ENCODE assay signal across 11 cellular contexts in the genomic region with DNA sequence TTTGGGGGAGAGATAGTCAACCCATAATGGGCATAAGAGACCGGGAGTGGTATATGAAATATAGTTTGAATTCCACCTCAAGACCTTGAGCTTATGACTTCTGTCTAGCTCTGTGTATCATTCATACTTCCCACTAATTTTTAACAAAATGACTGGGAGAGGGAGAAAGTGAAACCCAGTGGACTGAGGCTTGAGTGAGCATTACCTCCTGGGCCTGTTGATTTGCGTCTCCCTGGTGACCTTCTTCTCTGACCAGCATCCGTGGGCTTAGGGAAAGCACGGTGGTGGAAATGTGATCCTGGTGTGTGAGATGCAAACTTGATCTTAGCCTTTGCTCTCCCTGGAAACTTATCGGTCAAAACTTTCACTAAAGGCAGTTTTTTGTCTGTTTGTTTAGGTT.
DNase-seq lines count a peak whose midpoint lies in the region; ATAC-seq, FAIRE-seq and TF ChIP-seq lines count a peak whose summit lies in the region.
"Had no signal": no experiment of that assay in that cellular context is flagged by ENCODE, and none has a peak within 500 bp of the region (broad histone marks: within the 10 kb centered on the region; RNA-seq: fewer than 3 reads in every experiment).

No MANE protein-coding gene starts in this region.

- no peaks in the 10 kb centered on the region for H3K36me3 ChIP-seq in uterus

- H3K4me1 ChIP-seq in uterus = peaks cover 0 to 5% of the 10 kb centered on the region in 2 donors

- H3K27me3 ChIP-seq in uterus = no peaks in the 10 kb centered on the region

- H3K4me3 ChIP-seq in uterus = no peak overlapping the region

- H3K4me1 Mint-ChIP-seq in dendritic cell treated with granulocyte-macrophage colony-stimulating factor and Interleukin-4, amounts not matched to agents 40 ng/mL and 50 ng/mL, for 4 days (ENCODE audit: low read depth) = peaks cover 59% of the 10 kb centered on the region
- H3K4me1 Mint-ChIP-seq in memory B cell = peaks cover 11% of the 10 kb centered on the region
- H3K4me1 Mint-ChIP-seq in activated CD8-positive, alpha-beta memory T cell treated with anti-CD3 and anti-CD28 coated beads, Interleukin-2, amount 10 ng/mL, durations not matched to agents 7 days and 5 days = peaks cover 4% of the 10 kb centered on the region

- no peak for FAIRE-seq in GM12891 (lab: Jason Lieb, UNC)

- no peak for TF ChIP-seq POLR2A in uterus (IDR thresholded peaks at IDR 0.05)
- no peak for TF ChIP-seq POLR2A in GM12891 (IDR thresholded peaks at IDR 0.05; ENCODE audit: low read depth, low read length)

- DNase-seq in activated naive CD4-positive, alpha-beta T cell treated with anti-CD3 and anti-CD28 coated beads, Interleukin-2, amount 50 U/mL, for 72 hours (ENCODE audit: low spot score in 2 of 2) = no peak
- no peak for DNase-seq in activated naive CD4-positive, alpha-beta T cell treated with anti-CD3 and anti-CD28 coated beads, Interleukin-2, amount 50 U/mL, for 16 hours
- DNase-seq in memory B cell (ENCODE audit: low spot score in 2 of 2) (no peak), uterus (peak; percentile 42 to 61), GM12891 (ENCODE audit: insufficient read length, low spot score) (no peak), NCI-H524 (lab: John Stamatoyannopoulos, UW) (no peak)
- DNase-seq in activated CD8-positive, alpha-beta memory T cell treated with anti-CD3 and anti-CD28 coated beads, Interleukin-2, amount 10 ng/mL, durations not matched to agents 7 days and 5 days = no peak
- DNase-seq: AML-193, H7, left colon had no signal

- peaks cover 47 to 99% of the 10 kb centered on the region in 2 donors for H3K36me3 Mint-ChIP-seq in activated naive CD4-positive, alpha-beta T cell treated with anti-CD3 and anti-CD28 coated beads, Interleukin-2, amount 50 U/mL, for 72 hours
- H3K36me3 Mint-ChIP-seq in dendritic cell treated with granulocyte-macrophage colony-stimulating factor and Interleukin-4, amounts not matched to agents 40 ng/mL and 50 ng/mL, for 4 days (ENCODE audit: low read depth) = peaks cover 100% of the 10 kb centered on the region
- peaks cover 62% of the 10 kb centered on the region for H3K36me3 Mint-ChIP-seq in memory B cell
- peaks cover 59% of the 10 kb centered on the region for H3K36me3 Mint-ChIP-seq in activated CD8-positive, alpha-beta memory T cell treated with anti-CD3 and anti-CD28 coated beads, Interleukin-2, amount 10 ng/mL, durations not matched to agents 7 days and 5 days

- TF ChIP-seq CTCF in uterus (IDR thresholded peaks at IDR 0.05) = no peak

- peak; percentile 37 to 56 for ATAC-seq in activated naive CD4-positive, alpha-beta T cell treated with anti-CD3 and anti-CD28 coated beads, Interleukin-2, amount 50 U/mL, for 72 hours
- no peak for ATAC-seq in memory B cell (ENCODE audit: low read depth)
- ATAC-seq in activated CD8-positive, alpha-beta memory T cell treated with anti-CD3 and anti-CD28 coated beads, Interleukin-2, amount 10 ng/mL, durations not matched to agents 7 days and 5 days = no peak
- ATAC-seq: left colon had no signal

- H3K27ac Mint-ChIP-seq in activated naive CD4-positive, alpha-beta T cell treated with anti-CD3 and anti-CD28 coated beads, Interleukin-2, amount 50 U/mL, for 72 hours = peak overlapping the region; percentile 34 to 73
- peak overlapping the region; percentile 88 for H3K27ac Mint-ChIP-seq in dendritic cell treated with granulocyte-macrophage colony-stimulating factor and Interleukin-4, amounts not matched to agents 40 ng/mL and 50 ng/mL, for 4 days
- peak overlapping the region; percentile 87 for H3K27ac Mint-ChIP-seq in memory B cell
- no peak overlapping the region for H3K27ac Mint-ChIP-seq in activated CD8-positive, alpha-beta memory T cell treated with anti-CD3 and anti-CD28 coated beads, Interleukin-2, amount 10 ng/mL, durations not matched to agents 7 days and 5 days

- H3K27ac ChIP-seq in uterus = peak overlapping the region; percentile 80 to 84

- H3K9me3 Mint-ChIP-seq in activated naive CD4-positive, alpha-beta T cell treated with anti-CD3 and anti-CD28 coated beads, Interleukin-2, amount 50 U/mL, for 72 hours = peaks cover 9 to 19% of the 10 kb centered on the region in 2 donors
- peaks cover 10% of the 10 kb centered on the region for H3K9me3 Mint-ChIP-seq in dendritic cell treated with granulocyte-macrophage colony-stimulating factor and Interleukin-4, amounts not matched to agents 40 ng/mL and 50 ng/mL, for 4 days
- peaks cover 11% of the 10 kb centered on the region for H3K9me3 Mint-ChIP-seq in memory B cell
- peaks cover 8% of the 10 kb centered on the region for H3K9me3 Mint-ChIP-seq in activated CD8-positive, alpha-beta memory T cell treated with anti-CD3 and anti-CD28 coated beads, Interleukin-2, amount 10 ng/mL, durations not matched to agents 7 days and 5 days (ENCODE audit: low read depth)

- H3K9me3 ChIP-seq in uterus = no peaks in the 10 kb centered on the region

- CTCF ChIA-PET in activated CD8-positive, alpha-beta memory T cell treated with anti-CD3 and anti-CD28 coated beads, Interleukin-2, amount 10 ng/mL, durations not matched to agents 7 days and 5 days (lab: Charles Lee) = no interaction called here

- intact Hi-C loops in dendritic cell treated with granulocyte-macrophage colony-stimulating factor and Interleukin-4, amounts not matched to agents 40 ng/mL and 50 ng/mL, for 4 days (cut with micrococcal nuclease) = no loop called here
- intact Hi-C loops in uterus (cut with DNase I; ENCODE audit: low total_unique reads) = no loop called here

- H3K27me3 Mint-ChIP-seq in dendritic cell treated with granulocyte-macrophage colony-stimulating factor and Interleukin-4, amounts not matched to agents 40 ng/mL and 50 ng/mL, for 4 days = no peaks in the 10 kb centered on the region
- no peaks in the 10 kb centered on the region for H3K27me3 Mint-ChIP-seq in memory B cell
- no peaks in the 10 kb centered on the region for H3K27me3 Mint-ChIP-seq in activated CD8-positive, alpha-beta memory T cell treated with anti-CD3 and anti-CD28 coated beads, Interleukin-2, amount 10 ng/mL, durations not matched to agents 7 days and 5 days

- no peak overlapping the region for H3K4me3 Mint-ChIP-seq in dendritic cell treated with granulocyte-macrophage colony-stimulating factor and Interleukin-4, amounts not matched to agents 40 ng/mL and 50 ng/mL, for 4 days
- H3K4me3 Mint-ChIP-seq in memory B cell = no peak overlapping the region
- no peak overlapping the region for H3K4me3 Mint-ChIP-seq in activated CD8-positive, alpha-beta memory T cell treated with anti-CD3 and anti-CD28 coated beads, Interleukin-2, amount 10 ng/mL, durations not matched to agents 7 days and 5 days

TF ChIP-seq in GM12891, 5 proteins besides CTCF, POLR2A, EP300 and RAD21:
- TF ChIP-seq POU2F2 (IDR thresholded peaks at IDR 0.05; ENCODE audit: low read depth, low read length) = no peak
- no peak for TF ChIP-seq PAX5 (IDR thresholded peaks at IDR 0.05; ENCODE audit: insufficient read depth, low read length, severe bottlenecking)
- TF ChIP-seq POLR2AphosphoS5 (IDR thresholded peaks at IDR 0.05; ENCODE audit: low read depth, low read length) = no peak
- no peak for TF ChIP-seq TAF1 (IDR thresholded peaks at IDR 0.05; ENCODE audit: low read depth, low read length)
- TF ChIP-seq SPI1 (IDR thresholded peaks at IDR 0.05; ENCODE audit: low read depth, low read length) = no peak

Comparison
In these comparisons a context has a peak if more than half of its experiments do, and no peak if none do; other contexts are left out.
1. ATAC-seq: peak in activated naive CD4-positive, alpha-beta T cell treated with anti-CD3 and anti-CD28 coated beads, Interleukin-2, amount 50 U/mL, for 72 hours (2 of 2); none in memory B cell (single experiment) and activated CD8-positive, alpha-beta memory T cell treated with anti-CD3 and anti-CD28 coated beads, Interleukin-2, amount 10 ng/mL, durations not matched to agents 7 days and 5 days (single experiment).
2. DNase-seq: peak in uterus (2 of 2); none in activated naive CD4-positive, alpha-beta T cell treated with anti-CD3 and anti-CD28 coated beads, Interleukin-2, amount 50 U/mL, for 72 hours (0 of 2), activated naive CD4-positive, alpha-beta T cell treated with anti-CD3 and anti-CD28 coated beads, Interleukin-2, amount 50 U/mL, for 16 hours (single experiment), memory B cell (0 of 2), GM12891 (single experiment), NCI-H524 (0 of 2) and activated CD8-positive, alpha-beta memory T cell treated with anti-CD3 and anti-CD28 coated beads, Interleukin-2, amount 10 ng/mL, durations not matched to agents 7 days and 5 days (single experiment).